2 cellular contexts compared by ENCODE assay signal in the genomic region with DNA sequence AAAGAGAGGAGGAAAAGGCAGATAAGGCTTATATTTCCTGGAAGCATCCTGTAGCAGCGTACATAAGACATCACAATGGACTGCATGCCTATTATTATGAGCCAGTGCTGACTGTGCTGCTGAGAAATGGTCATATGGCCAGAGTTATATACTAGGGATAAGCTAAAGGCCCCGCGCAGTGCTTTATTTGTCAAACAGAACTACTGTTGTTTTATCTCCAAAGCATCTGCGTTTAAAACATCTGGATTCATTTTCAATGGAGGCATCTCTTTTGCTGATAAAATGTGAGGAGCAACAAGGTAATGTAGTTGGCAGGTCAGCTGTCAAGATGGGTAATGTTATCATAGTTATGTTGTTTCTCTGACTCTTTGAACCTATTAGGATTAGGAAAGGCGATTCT.
TF ChIP-seq lines count a peak whose summit lies in the region.

No MANE protein-coding gene starts in this region.

TF ChIP-seq in SK-N-SH treated with all-trans-retinoic acid at 6 μM for 48 hours, 23 proteins besides CTCF, POLR2A, EP300 and RAD21:
- TF ChIP-seq TOX (CRISPR knock-in tag; IDR thresholded peaks at IDR 0.05; ENCODE audit: borderline replicate concordance) (no peak), ZNF70 (CRISPR knock-in tag; IDR thresholded peaks at IDR 0.05) (peak; percentile 63; the same call in 1 of the 2 replicates), TCF4 (CRISPR knock-in tag; IDR thresholded peaks at IDR 0.05; ENCODE audit: borderline replicate concordance) (peak; percentile 52; the same call in 1 of the 2 replicates)

TF ChIP-seq in endothelial cell of umbilical vein, 7 proteins besides CTCF, POLR2A, EP300 and RAD21:
- TF ChIP-seq JUN (IDR thresholded peaks at IDR 0.05; ENCODE audit: borderline replicate concordance, insufficient read depth, insufficient read length, low read depth) = no peak
- TF ChIP-seq POLR2AphosphoS5 (IDR thresholded peaks at IDR 0.05; ENCODE audit: insufficient read depth, low read depth, low read length) = no peak
- TF ChIP-seq FOS (IDR thresholded peaks at IDR 0.05; ENCODE audit: borderline replicate concordance, insufficient read depth, low read length) = no peak
